20 cellular contexts compared by ENCODE assay signal in genomic region chr9:5392285-5392684, GRCh38. TPM values are rescaled to one million over a fixed set of nuclear protein-coding genes. Genes with fewer than 3 reads are reported as not detected.
"Had no signal": no experiment of that assay in that cellular context is flagged by ENCODE, and none has a peak within 500 bp of the region (broad histone marks: within the 10 kb centered on the region; RNA-seq: fewer than 3 reads in every experiment).

No MANE protein-coding gene starts in this region.

- DNase-seq: activated CD4-positive, alpha-beta T cell treated with anti-CD3 and anti-CD28 coated beads, Interleukin-2, amount 10 ng/mL, durations not matched to agents 7 days and 5 days; activated CD4-positive, CD25-positive, alpha-beta regulatory T cell treated with anti-CD3 and anti-CD28 coated beads, Interleukin-2, amount 50 U/mL, for 72 hours; activated CD8-positive, alpha-beta T cell treated with anti-CD3 and anti-CD28 coated beads, Interleukin-2, amount 10 ng/mL, durations not matched to agents 7 days and 5 days; activated gamma-delta T cell; colonic mucosa; dorsolateral prefrontal cortex; effector memory CD8-positive, alpha-beta T cell; left ventricle myocardium superior; stimulated activated CD4-positive, alpha-beta T cell treated with anti-CD3 and anti-CD28 coated beads, Interleukin-2, amount 100 ng/mL, for 48 hours; stimulated activated CD8-positive, alpha-beta memory T cell treated with anti-CD3 and anti-CD28 coated beads, Interleukin-4, amount 100 ng/mL, for 48 hours; stimulated activated naive B cell treated with anti-CD40 and anti-IgM and Interleukin-4, amounts not matched to agents 10 μg/mL and 1 μg/mL and 100 μg/mL, for 72 hours; transverse colon had no signal

- H3K36me3 ChIP-seq: colonic mucosa, transverse colon had no signal

- H3K27ac ChIP-seq: colonic mucosa, dorsolateral prefrontal cortex, epithelial cell of prostate, transverse colon, VCaP had no signal

- H3K9me3 ChIP-seq: colonic mucosa, transverse colon had no signal

- H3K4me1 ChIP-seq: colonic mucosa, transverse colon had no signal

- H3K27me3 ChIP-seq: colonic mucosa, dorsolateral prefrontal cortex, transverse colon had no signal

- H3K4me3 ChIP-seq: colonic mucosa, dorsolateral prefrontal cortex, transverse colon had no signal

- ATAC-seq: activated CD8-positive, alpha-beta T cell treated with anti-CD3 and anti-CD28 coated beads, Interleukin-2, amount 10 ng/mL, durations not matched to agents 7 days and 5 days; effector memory CD8-positive, alpha-beta T cell; left ventricle myocardium superior; natural killer cell treated with Interleukin-12 subunit alpha and Interleukin-12 subunit beta and Interleukin-15 and Interleukin-18, amount 100 ng/mL, for 72 hours; stimulated activated naive B cell treated with anti-CD40 and anti-IgM and Interleukin-4, amounts not matched to agents 10 μg/mL and 1 μg/mL and 100 μg/mL, for 72 hours had no signal

- FAIRE-seq: astrocyte, urothelium cell line had no signal

RNA-seq across cellular contexts. Expression of gene RLN1, which starts 52.6 kb away (rescaled TPM):
- total RNA-seq: astrocyte, fibroblast of villous mesenchyme, osteocyte, temporal lobe had no signal
